ENCODE assay signal across 16 cellular contexts in the genomic region with DNA sequence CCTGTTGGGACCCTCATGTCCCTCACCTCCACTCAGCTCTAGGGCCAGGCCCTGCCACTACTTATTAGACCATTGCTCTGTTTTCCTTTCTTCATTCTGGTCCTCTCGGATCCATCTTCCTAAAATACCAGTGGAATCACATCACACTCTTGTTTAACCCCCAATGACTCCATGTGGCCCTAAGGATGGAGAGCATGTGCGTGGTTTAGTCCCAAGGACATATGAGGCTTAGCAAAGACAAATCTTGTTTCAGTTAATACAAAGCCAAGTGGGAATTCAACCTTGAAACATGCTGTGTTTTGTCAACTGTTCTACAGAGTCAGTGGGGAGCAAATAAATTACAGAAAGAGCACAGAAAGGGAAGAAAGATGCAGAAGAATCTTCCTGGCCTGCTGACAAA.
DNase-seq lines count a peak whose midpoint lies in the region; ATAC-seq, FAIRE-seq and TF ChIP-seq lines count a peak whose summit lies in the region.
"Had no signal": no experiment of that assay in that cellular context is flagged by ENCODE, and none has a peak within 500 bp of the region (broad histone marks: within the 10 kb centered on the region; RNA-seq: fewer than 3 reads in every experiment).

No MANE protein-coding gene starts in this region.

- ATAC-seq in lung (ENCODE audit: insufficient read depth, low FRiP score) (no peak), HG03460 (IDR thresholded peaks at IDR 0.05; ENCODE audit: unreplicated experiment) (no peak)
- peak; percentile 22 for ATAC-seq in stimulated activated memory B cell treated with anti-CD40 and anti-IgM and Interleukin-4, amounts not matched to agents 10 μg/mL and 1 μg/mL and 100 μg/mL, for 72 hours
- ATAC-seq: CD8-positive, alpha-beta T cell had no signal

- no peak overlapping the region for H3K4me3 ChIP-seq in BLaER1 treated with 17β-estradiol and CSF1 and Interleukin-3, amounts not matched to agents 10 nM and 100 nM
- H3K4me3 ChIP-seq in lung (no peak overlapping the region), parathyroid adenoma (ENCODE audit: low read depth, low read length) (no peak overlapping the region)
- H3K4me3 ChIP-seq: BLaER1 had no signal

- no peaks in the 10 kb centered on the region for H3K27me3 Mint-ChIP-seq in stimulated activated memory B cell treated with anti-CD40 and anti-IgM and Interleukin-4, amounts not matched to agents 10 μg/mL and 1 μg/mL and 100 μg/mL, for 72 hours

- 81 to 85% methylated on average over 2 of the region's 2 CpGs for WGBS in lung, 2 donors

- H3K79me2 ChIP-seq in parathyroid adenoma, result no peaks in the 10 kb centered on the region

- peak overlapping the region; percentile 45 for H2AFZ ChIP-seq in parathyroid adenoma

- H3K27ac Mint-ChIP-seq in stimulated activated memory B cell treated with anti-CD40 and anti-IgM and Interleukin-4, amounts not matched to agents 10 μg/mL and 1 μg/mL and 100 μg/mL, for 72 hours, result no peak overlapping the region
- H3K27ac Mint-ChIP-seq: CD8-positive, alpha-beta T cell had no signal

- DNase-seq in lung (ENCODE audit: low spot score), result peak; percentile 0
- no peak for DNase-seq in cerebellum (ENCODE audit: low spot score)
- no peak for DNase-seq in ureter (ENCODE audit: low spot score)
- DNase-seq in GM12892 (ENCODE audit: insufficient read length), result no peak
- DNase-seq: Calu3; CD8-positive, alpha-beta T cell; DMS79 treated with DMSO at 0.1 percent for 48 hours; GF-D8; GOT3; H7 had no signal

- no peak overlapping the region for H3K9ac ChIP-seq in BLaER1 treated with 17β-estradiol and CSF1 and Interleukin-3, amounts not matched to agents 10 nM and 100 nM
- no peak overlapping the region for H3K9ac ChIP-seq in parathyroid adenoma
- H3K9ac ChIP-seq: BLaER1 had no signal

- no peaks in the 10 kb centered on the region for H3K36me3 Mint-ChIP-seq in stimulated activated memory B cell treated with anti-CD40 and anti-IgM and Interleukin-4, amounts not matched to agents 10 μg/mL and 1 μg/mL and 100 μg/mL, for 72 hours
- H3K36me3 Mint-ChIP-seq: CD8-positive, alpha-beta T cell had no signal

- no peaks in the 10 kb centered on the region for H3K36me3 ChIP-seq in BLaER1 treated with 17β-estradiol and CSF1 and Interleukin-3, amounts not matched to agents 10 nM and 100 nM
- H3K36me3 ChIP-seq in lung (ENCODE audit: control insufficient read depth in 2 of 2, insufficient read depth in 2 of 2, low read length in 2 of 2), result no peaks in the 10 kb centered on the region
- no peaks in the 10 kb centered on the region for H3K36me3 ChIP-seq in parathyroid adenoma (ENCODE audit: control insufficient read depth, insufficient read depth, low read length)
- H3K36me3 ChIP-seq: BLaER1 had no signal

- peaks cover 12 to 54% (median 24%) of the 10 kb centered on the region in 11 experiments; a peak in 21 of 22 replicates for H3K9me3 ChIP-seq in BLaER1 treated with 17β-estradiol and CSF1 and Interleukin-3, amounts not matched to agents 10 nM and 100 nM (replicated peaks in 1 of 11)
- H3K9me3 ChIP-seq in lung (ENCODE audit: control insufficient read depth in 2 of 2, insufficient read depth in 1 of 2, low read length in 1 of 2) (peaks cover 0 to 3% of the 10 kb centered on the region in 2 donors), parathyroid adenoma (ENCODE audit: control insufficient read depth, low read length) (no peaks in the 10 kb centered on the region)

- peak overlapping the region in 6 of 11 experiments; percentile 18 to 86 (median 80); a peak in 8 of 22 replicates for H3K27ac ChIP-seq in BLaER1 treated with 17β-estradiol and CSF1 and Interleukin-3, amounts not matched to agents 10 nM and 100 nM
- H3K27ac ChIP-seq in lung (ENCODE audit: low read depth in 1 of 2, low read length in 1 of 2), result no peak overlapping the region
- H3K27ac ChIP-seq in parathyroid adenoma, result no peak overlapping the region
- H3K27ac ChIP-seq: 22Rv1, BLaER1 had no signal

- no peak overlapping the region for H3K4me3 Mint-ChIP-seq in stimulated activated memory B cell treated with anti-CD40 and anti-IgM and Interleukin-4, amounts not matched to agents 10 μg/mL and 1 μg/mL and 100 μg/mL, for 72 hours
- H3K4me3 Mint-ChIP-seq: CD8-positive, alpha-beta T cell had no signal

- H3K4me1 ChIP-seq in BLaER1 treated with 17β-estradiol and CSF1 and Interleukin-3, amounts not matched to agents 10 nM and 100 nM, result peaks cover 19 to 51% (median 39%) of the 10 kb centered on the region in 10 experiments
- H3K4me1 ChIP-seq in lung (ENCODE audit: control insufficient read depth in 2 of 2, insufficient read depth in 2 of 2, low read length in 2 of 2), result no peaks in the 10 kb centered on the region
- H3K4me1 ChIP-seq in parathyroid adenoma, result no peaks in the 10 kb centered on the region

- H3K4me1 Mint-ChIP-seq in stimulated activated memory B cell treated with anti-CD40 and anti-IgM and Interleukin-4, amounts not matched to agents 10 μg/mL and 1 μg/mL and 100 μg/mL, for 72 hours, result no peaks in the 10 kb centered on the region

- FAIRE-seq in GM12892 (lab: Jason Lieb, UNC), result no peak

- TF ChIP-seq CTCF in lung (IDR thresholded peaks at IDR 0.05; ENCODE audit: control extremely low read depth, extremely low read depth) (no peak), parathyroid adenoma (IDR thresholded peaks at IDR 0.05) (no peak)

- peaks cover 7% of the 10 kb centered on the region for H3K9me3 Mint-ChIP-seq in stimulated activated memory B cell treated with anti-CD40 and anti-IgM and Interleukin-4, amounts not matched to agents 10 μg/mL and 1 μg/mL and 100 μg/mL, for 72 hours
- H3K9me3 Mint-ChIP-seq: CD8-positive, alpha-beta T cell had no signal

- peak overlapping the region in 3 of 11 experiments; percentile 72 to 80 (median 80); a peak in 3 of 22 replicates for H3K4me2 ChIP-seq in BLaER1 treated with 17β-estradiol and CSF1 and Interleukin-3, amounts not matched to agents 10 nM and 100 nM
- H3K4me2 ChIP-seq in parathyroid adenoma (ENCODE audit: low read length), result no peak overlapping the region
- H3K4me2 ChIP-seq: BLaER1 had no signal

- no peaks in the 10 kb centered on the region for H4K20me1 ChIP-seq in BLaER1 treated with 17β-estradiol and CSF1 and Interleukin-3, amounts not matched to agents 10 nM and 100 nM
- H4K20me1 ChIP-seq: BLaER1 had no signal

- TF ChIP-seq POLR2A in GM12892 (IDR thresholded peaks at IDR 0.05; ENCODE audit: low read depth, low read length), result no peak

- H3K27me3 ChIP-seq in BLaER1 treated with 17β-estradiol and CSF1 and Interleukin-3, amounts not matched to agents 10 nM and 100 nM, result no peaks in the 10 kb centered on the region
- H3K27me3 ChIP-seq in lung (ENCODE audit: control insufficient read depth, insufficient read depth), result no peaks in the 10 kb centered on the region
- no peaks in the 10 kb centered on the region for H3K27me3 ChIP-seq in parathyroid adenoma (ENCODE audit: control insufficient read depth, insufficient read depth, low read length)
- H3K27me3 ChIP-seq: BLaER1 had no signal

Comparison
In these comparisons a context has a peak if more than half of its experiments do, and no peak if none do; other contexts are left out.
1. H3K27ac ChIP-seq: peak in BLaER1 treated with 17β-estradiol and CSF1 and Interleukin-3, amounts not matched to agents 10 nM and 100 nM (6 of 11); none in lung (0 of 2) and parathyroid adenoma (single experiment).